ENCODE assay signal across 1 cellular context in genomic region chr22:44669725-44670027, GRCh38.
TF ChIP-seq lines count a peak whose summit lies in the region.

No MANE protein-coding gene starts in this region.

TF ChIP-seq in GM23338, 12 proteins besides CTCF, POLR2A, EP300 and RAD21 (continued from another document):
- no peak for TF ChIP-seq ZNF462 (CRISPR knock-in tag; IDR thresholded peaks at IDR 0.05)
- no peak for TF ChIP-seq CREB1 (CRISPR knock-in tag; IDR thresholded peaks at IDR 0.05; ENCODE audit: low read depth)
- no peak for TF ChIP-seq ETS1 (IDR thresholded peaks at IDR 0.05)
